In the genomic region with DNA sequence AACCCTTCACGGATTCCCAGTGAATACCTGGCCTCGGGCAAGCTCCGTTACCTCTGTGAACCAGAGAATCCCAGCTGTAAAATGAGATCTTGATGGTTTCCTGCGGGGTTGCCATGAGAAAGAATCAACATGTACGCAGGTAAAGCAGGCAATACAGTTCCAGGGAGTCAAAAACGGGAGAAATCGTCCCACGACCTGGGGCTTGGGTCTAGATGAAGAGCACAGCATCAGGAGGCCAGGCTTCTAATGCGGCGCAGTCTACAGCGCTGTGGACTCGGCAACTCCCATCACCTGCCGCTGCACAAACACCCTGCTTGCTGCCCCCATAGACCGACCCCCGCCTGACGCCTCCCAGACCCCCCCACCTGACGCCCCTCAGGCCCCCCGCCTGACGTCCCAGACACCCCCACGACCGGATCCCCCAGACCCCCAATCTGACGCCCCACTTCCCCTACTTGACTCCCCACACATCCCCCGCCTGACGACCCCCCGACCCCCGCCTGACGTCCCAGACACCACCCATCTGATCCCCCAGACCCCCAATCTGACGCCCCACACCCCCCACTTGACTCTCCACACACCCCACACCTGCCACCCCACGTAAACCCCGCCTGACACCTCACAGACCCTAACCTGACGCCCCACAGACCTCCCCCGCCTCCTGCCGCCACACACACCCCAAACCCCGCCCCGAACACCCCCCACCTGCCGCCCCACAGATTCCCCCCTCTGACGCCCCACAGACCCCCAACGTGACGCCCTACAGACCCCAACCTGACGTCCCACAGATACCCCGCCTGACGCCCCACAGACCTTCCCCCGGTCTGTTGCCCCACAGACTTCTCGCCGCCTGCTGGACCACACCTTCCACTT, we compare ENCODE assay signal across 8 cellular contexts. TPM values are rescaled to one million over a fixed set of nuclear protein-coding genes. Genes with fewer than 3 reads are reported as not detected.
DNase-seq lines count a peak whose midpoint lies in the region; ATAC-seq, FAIRE-seq and TF ChIP-seq lines count a peak whose summit lies in the region.

No MANE protein-coding gene starts in this region.

- no peaks in the 10 kb centered on the region for H3K36me3 ChIP-seq in trophoblast cell (ENCODE audit: control insufficient read depth in 1 of 2, insufficient read depth in 2 of 2, low read length in 2 of 2)

- no peak overlapping the region for H3K18ac ChIP-seq in trophoblast cell (ENCODE audit: low read length)

- H2BK12ac ChIP-seq in trophoblast cell (ENCODE audit: low read length) = no peak overlapping the region

- H3K23ac ChIP-seq in trophoblast cell (ENCODE audit: low read length) = no peak overlapping the region

- CTCF ChIA-PET in WTC11 (lab: Charles Lee) = interaction anchor here (0.6 kb wide), 1 partner anchor 34 kb away, joined by 4 read pairs; no protein-coding TSS in a partner anchor

- no peaks in the 10 kb centered on the region for H3K27me3 Mint-ChIP-seq in activated T-cell treated with anti-CD3 and anti-CD28 coated beads, Interleukin-2, amount 50 U/mL, for 4 hours (ENCODE audit: low read depth)
- no peaks in the 10 kb centered on the region for H3K27me3 Mint-ChIP-seq in WTC11 (ENCODE audit: low read depth)

- peak overlapping the region; percentile 83 for H3K4me3 ChIP-seq in trophoblast cell (ENCODE audit: low read depth, low read length)

- H3K4me1 Mint-ChIP-seq in activated T-cell treated with anti-CD3 and anti-CD28 coated beads, Interleukin-2, amount 50 U/mL, for 4 hours (ENCODE audit: low read depth) = peaks cover 38% of the 10 kb centered on the region
- peaks cover 19% of the 10 kb centered on the region for H3K4me1 Mint-ChIP-seq in WTC11

- no peak overlapping the region for H3K27ac ChIP-seq in foreskin keratinocyte
- H3K27ac ChIP-seq in trophoblast cell (ENCODE audit: low read depth, low read length) = no peak overlapping the region

- peak; percentile 17 for DNase-seq in activated T-cell treated with anti-CD3 and anti-CD28 coated beads, Interleukin-2, amount 50 U/mL, for 4 hours
- no peak for DNase-seq in activated T-cell treated with anti-CD3 and anti-CD28 coated beads, Interleukin-2, amount 50 U/mL, for 48 hours
- peak; percentile 17 for DNase-seq in WTC11 (ENCODE audit: low spot score)
- DNase-seq in foreskin keratinocyte = peak in 1 of 2 donors; percentile 24
- peak in 1 of 2 donors; percentile 26 for DNase-seq in trophoblast cell
- no peak for DNase-seq in AG08395 (ENCODE audit: low spot score)
- no peak for DNase-seq in GM12892 (ENCODE audit: insufficient read length)
- DNase-seq in middle frontal gyrus (ENCODE audit: extremely low spot score, low spot score) = no peak

- ATAC-seq in activated T-cell treated with anti-CD3 and anti-CD28 coated beads, Interleukin-2, amount 50 U/mL, for 4 hours = no peak
- ATAC-seq in WTC11 (peak; percentile 34), foreskin keratinocyte (peak; percentile 17)

- no CpG with 5 or more reads among the region's 45 CpGs for WGBS in trophoblast cell (ENCODE audit: extremely low coverage, insufficient coverage, insufficient read length)

- no peak overlapping the region for H3K9ac ChIP-seq in trophoblast cell (ENCODE audit: low read length)

- TF ChIP-seq CTCF in WTC11 (IDR thresholded peaks at IDR 0.05) = no peak
- no peak for TF ChIP-seq CTCF in foreskin keratinocyte (conservative IDR thresholded peaks at IDR 0.05)

- no peak for TF ChIP-seq POLR2A in GM12892 (IDR thresholded peaks at IDR 0.05; ENCODE audit: low read depth, low read length)

- FAIRE-seq in GM12892 (lab: Jason Lieb, UNC) = no peak

- POLR2A ChIA-PET in WTC11 (lab: Charles Lee) = no interaction called here

- H3K4me1 ChIP-seq in foreskin keratinocyte (peaks cover 15% of the 10 kb centered on the region), trophoblast cell (ENCODE audit: control insufficient read depth in 1 of 2, insufficient read depth in 2 of 2, low read length in 2 of 2) (peaks cover 0 to 2% of the 10 kb centered on the region in 2 experiments)

- no peak overlapping the region for H4K91ac ChIP-seq in trophoblast cell (ENCODE audit: low read depth, low read length)

- H3K79me1 ChIP-seq in trophoblast cell (ENCODE audit: low read length) = peaks cover 9% of the 10 kb centered on the region

- H2AFZ ChIP-seq in trophoblast cell (ENCODE audit: insufficient read depth, low read length, poor library complexity) = peak overlapping the region; percentile 66

- no peak overlapping the region for H2BK120ac ChIP-seq in trophoblast cell (ENCODE audit: insufficient read depth, low read length, poor library complexity)

- peak overlapping the region; percentile 64 for H3K4me2 ChIP-seq in trophoblast cell (ENCODE audit: low read length)

- peaks cover 8% of the 10 kb centered on the region for H3K9me3 Mint-ChIP-seq in activated T-cell treated with anti-CD3 and anti-CD28 coated beads, Interleukin-2, amount 50 U/mL, for 4 hours
- H3K9me3 Mint-ChIP-seq in WTC11 = no peaks in the 10 kb centered on the region

- no peak overlapping the region for H2AK5ac ChIP-seq in trophoblast cell (ENCODE audit: low read length)

- H3K14ac ChIP-seq in trophoblast cell (ENCODE audit: low read length) = no peak overlapping the region

- H3K27ac Mint-ChIP-seq in WTC11 = peak overlapping the region; percentile 72; the same call in 1 of the 2 replicates

- no peaks in the 10 kb centered on the region for H3K9me3 ChIP-seq in trophoblast cell (ENCODE audit: insufficient read depth, low read depth, low read length)

- H3K4me3 Mint-ChIP-seq in activated T-cell treated with anti-CD3 and anti-CD28 coated beads, Interleukin-2, amount 50 U/mL, for 4 hours = peak overlapping the region; percentile 75
- peak overlapping the region; percentile 78 for H3K4me3 Mint-ChIP-seq in WTC11

- peak overlapping the region; percentile 66 for H4K8ac ChIP-seq in trophoblast cell (ENCODE audit: low read depth, low read length)

- H3K36me3 Mint-ChIP-seq in activated T-cell treated with anti-CD3 and anti-CD28 coated beads, Interleukin-2, amount 50 U/mL, for 4 hours (ENCODE audit: insufficient read depth) = peaks cover 21% of the 10 kb centered on the region
- peaks cover 10% of the 10 kb centered on the region for H3K36me3 Mint-ChIP-seq in WTC11

- H3K27me3 ChIP-seq in foreskin keratinocyte (no peaks in the 10 kb centered on the region), trophoblast cell (ENCODE audit: insufficient read depth, low read length) (no peaks in the 10 kb centered on the region)

- no peak overlapping the region for H3K4ac ChIP-seq in trophoblast cell (ENCODE audit: low read depth, low read length)

- H3K79me2 ChIP-seq in trophoblast cell (ENCODE audit: control insufficient read depth, insufficient read depth, low read length, poor library complexity) = peaks cover 10% of the 10 kb centered on the region

- H4K12ac ChIP-seq in trophoblast cell (ENCODE audit: low read depth, low read length) = no peak overlapping the region

- no peak overlapping the region for H2BK5ac ChIP-seq in trophoblast cell (ENCODE audit: low read depth, low read length, poor library complexity)

TF ChIP-seq in WTC11, 78 proteins besides CTCF, POLR2A, EP300 and RAD21:
- no peak for TF ChIP-seq IRF1 (CRISPR knock-in tag; IDR thresholded peaks at IDR 0.05)

RNA-seq across cellular contexts. Expression of gene LIG4, which starts 0.6 kb away (rescaled TPM):
- 10 to 100 TPM in 1 of 3 donors, 1 to 10 TPM in 2; 9.6 to 10.0 (median 9.7) TPM for total RNA-seq in activated T-cell treated with anti-CD3 and anti-CD28 coated beads, Interleukin-2, amount 50 U/mL, for 4 hours
- total RNA-seq in WTC11 (2021) (5.7 to 6.0 TPM (median 5.9 TPM) in 3 replicates), foreskin keratinocyte (12.1 and 12.2 TPM in 2 replicates)
- 2.7 and 3.3 TPM in 2 replicates for polyA plus RNA-seq in foreskin keratinocyte
- 7.3 and 7.5 TPM in 2 replicates for polyA plus RNA-seq in trophoblast cell (2013)
- polyA plus RNA-seq in GM12892 (2012; ENCODE audit: missing spikeins) = 7.0 TPM

RNA-seq across cellular contexts. Expression of gene ABHD13, which starts 3.4 kb away (rescaled TPM):
- 1 to 10 TPM; 6.6 to 7.4 (median 6.7) TPM for total RNA-seq in activated T-cell treated with anti-CD3 and anti-CD28 coated beads, Interleukin-2, amount 50 U/mL, for 4 hours
- total RNA-seq in WTC11 (2021) (5.1 to 5.4 TPM (median 5.4 TPM) in 3 replicates), foreskin keratinocyte (7.0 TPM in 2 replicates)
- 3.3 and 3.8 TPM in 2 replicates for polyA plus RNA-seq in foreskin keratinocyte
- 5.6 and 5.7 TPM in 2 replicates for polyA plus RNA-seq in trophoblast cell (2013)
- polyA plus RNA-seq in GM12892 (2012; ENCODE audit: missing spikeins) = 6.2 TPM

RNA-seq across cellular contexts. Expression of gene TNFSF13B, which starts 54.8 kb away (rescaled TPM):
- total RNA-seq in activated T-cell treated with anti-CD3 and anti-CD28 coated beads, Interleukin-2, amount 50 U/mL, for 4 hours = 1 to 10 TPM in 1 of 3 donors, under 1 TPM in 2; 0.46 to 1.4 (median 0.50) TPM
- total RNA-seq in WTC11 (2021) (0.39 TPM in 1 of 3 replicates, not detected in the others), foreskin keratinocyte (0.07 and 0.17 TPM in 2 replicates)
- polyA plus RNA-seq in foreskin keratinocyte = 0.09 and 0.13 TPM in 2 replicates
- polyA plus RNA-seq in trophoblast cell (2013) = 0.52 and 1.1 TPM in 2 replicates
- 5.2 TPM for polyA plus RNA-seq in GM12892 (2012; ENCODE audit: missing spikeins)

Comparison
In these comparisons a context has a peak if more than half of its experiments do, and no peak if none do; other contexts are left out.
1. DNase-seq: peak in activated T-cell treated with anti-CD3 and anti-CD28 coated beads, Interleukin-2, amount 50 U/mL, for 4 hours (single experiment) and WTC11 (single experiment); none in activated T-cell treated with anti-CD3 and anti-CD28 coated beads, Interleukin-2, amount 50 U/mL, for 48 hours (0 of 2), AG08395 (single experiment), GM12892 (single experiment) and middle frontal gyrus (single experiment).
2. ATAC-seq: peak in WTC11 (single experiment) and foreskin keratinocyte (single experiment); none in activated T-cell treated with anti-CD3 and anti-CD28 coated beads, Interleukin-2, amount 50 U/mL, for 4 hours (0 of 2).